Comparison of ENCODE assay signal across 11 cellular contexts in the genomic region with DNA sequence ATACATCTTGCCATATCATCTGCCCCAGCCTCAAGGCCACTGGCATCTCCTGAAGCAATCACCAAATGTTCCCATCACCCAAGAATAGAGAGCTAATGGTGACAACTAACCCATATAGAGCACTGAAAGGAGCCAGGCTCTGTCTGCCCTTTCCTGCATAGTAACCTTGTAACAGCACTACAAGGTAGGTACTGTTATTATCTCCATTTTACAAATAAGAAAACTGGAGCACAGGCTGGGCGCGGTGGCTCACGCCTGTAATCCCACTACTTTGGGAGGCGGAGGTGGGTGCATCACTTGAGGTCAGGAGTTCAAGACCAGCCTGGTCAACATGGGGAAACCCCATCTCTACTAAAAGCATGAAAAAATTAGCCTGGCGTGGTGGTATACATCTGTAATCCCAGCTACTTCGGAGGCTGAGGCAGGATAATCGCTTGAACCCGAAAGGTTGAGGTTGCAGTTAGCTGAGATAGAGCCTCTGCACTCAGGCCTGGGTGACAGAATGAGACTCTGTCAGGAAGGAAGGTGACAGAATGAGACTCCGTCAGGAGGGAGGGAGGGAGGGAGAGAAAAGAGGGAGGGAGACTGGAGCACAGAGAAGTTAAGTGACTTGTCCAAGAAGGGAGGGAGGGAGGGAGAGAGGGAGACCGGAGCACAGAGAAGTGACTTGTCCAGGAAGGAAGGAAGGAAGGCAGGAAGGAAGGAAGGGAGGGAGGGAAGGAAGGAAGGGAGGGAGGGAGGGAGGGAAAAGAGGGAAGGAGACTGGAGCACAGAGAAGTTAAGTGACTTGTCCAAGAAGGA. TPM values are rescaled to one million over a fixed set of nuclear protein-coding genes. Genes with fewer than 3 reads are reported as not detected.
DNase-seq lines count a peak whose midpoint lies in the region; ATAC-seq and TF ChIP-seq lines count a peak whose summit lies in the region.
"Had no signal": no experiment of that assay in that cellular context is flagged by ENCODE, and none has a peak within 500 bp of the region (broad histone marks: within the 10 kb centered on the region; RNA-seq: fewer than 3 reads in every experiment).

No MANE protein-coding gene starts in this region.

- CTCF ChIA-PET in activated CD8-positive, alpha-beta memory T cell treated with anti-CD3 and anti-CD28 coated beads, Interleukin-2, amount 10 ng/mL, durations not matched to agents 7 days and 5 days (lab: Charles Lee), result no interaction called here

- TF ChIP-seq CTCF in GM12865 (IDR thresholded peaks at IDR 0.05; ENCODE audit: insufficient read depth, low read depth, low read length, missing control alignments) (no peak), OCI-LY1 (IDR thresholded peaks at IDR 0.05; ENCODE audit: low read length) (no peak), sigmoid colon (IDR thresholded peaks at IDR 0.05) (no peak)

- H3K27me3 ChIP-seq in OCI-LY1 (ENCODE audit: insufficient read depth, low read length) (no peaks in the 10 kb centered on the region), sigmoid colon (no peaks in the 10 kb centered on the region)

- H3K4me3 ChIP-seq in GM12865 (ENCODE audit: low read depth, low read length) (peak overlapping the region; percentile 92), OCI-LY1 (ENCODE audit: low read depth, low read length, poor library complexity, severe bottlenecking) (peak overlapping the region; percentile 68), sigmoid colon (no peak overlapping the region)

- TF ChIP-seq POLR2A in sigmoid colon (IDR thresholded peaks at IDR 0.05), result no peak

- H3K9me2 ChIP-seq in OCI-LY1 (ENCODE audit: low read depth, low read length), result no peaks in the 10 kb centered on the region

- H3F3A ChIP-seq in OCI-LY1 (ENCODE audit: insufficient read depth, low read length), result no peaks in the 10 kb centered on the region; the same call in 1 of the 2 replicates

- H3K27ac Mint-ChIP-seq in central memory CD8-positive, alpha-beta T cell (ENCODE audit: low read depth), result no peak overlapping the region
- no peak overlapping the region for H3K27ac Mint-ChIP-seq in activated CD8-positive, alpha-beta memory T cell treated with anti-CD3 and anti-CD28 coated beads, Interleukin-2, amount 10 ng/mL, durations not matched to agents 7 days and 5 days

- H2AFZ ChIP-seq in OCI-LY1 (ENCODE audit: low read length), result no peak overlapping the region
- H2AFZ ChIP-seq: parathyroid adenoma had no signal

- H3K27ac ChIP-seq in OCI-LY1 (ENCODE audit: low read depth, low read length, poor library complexity, severe bottlenecking) (no peak overlapping the region), sigmoid colon (peak overlapping the region in 3 of 4 donors; percentile 2 to 73 (median 69))
- H3K27ac ChIP-seq: parathyroid adenoma had no signal

- no peaks in the 10 kb centered on the region for H3K9me3 Mint-ChIP-seq in central memory CD8-positive, alpha-beta T cell
- no peaks in the 10 kb centered on the region for H3K9me3 Mint-ChIP-seq in activated CD8-positive, alpha-beta memory T cell treated with anti-CD3 and anti-CD28 coated beads, Interleukin-2, amount 10 ng/mL, durations not matched to agents 7 days and 5 days (ENCODE audit: low read depth)

- WGBS in sigmoid colon, 2 donors, result 57 to 77% methylated on average over 10 of the region's 10 CpGs

- peaks cover 6% of the 10 kb centered on the region; the same call in 1 of the 2 replicates for H3K36me3 ChIP-seq in OCI-LY1 (ENCODE audit: insufficient read depth, low read length)
- no peaks in the 10 kb centered on the region for H3K36me3 ChIP-seq in sigmoid colon

- intact Hi-C loops in sigmoid colon (cut with DNase I), result no loop called here

- H3K79me2 ChIP-seq in OCI-LY1 (ENCODE audit: insufficient read depth, low read length), result peaks cover 43% of the 10 kb centered on the region
- H3K79me2 ChIP-seq: parathyroid adenoma had no signal

- H3K4me1 ChIP-seq in OCI-LY1 (ENCODE audit: insufficient read depth, low read length, severe bottlenecking) (peaks cover 23% of the 10 kb centered on the region), sigmoid colon (peaks cover 0 to 23% (median 13%) of the 10 kb centered on the region in 4 donors)
- H3K4me1 ChIP-seq: parathyroid adenoma had no signal

- H3K9me3 ChIP-seq in OCI-LY1 (ENCODE audit: low read length) (no peaks in the 10 kb centered on the region), sigmoid colon (no peaks in the 10 kb centered on the region)

- no peak overlapping the region for H3K9ac ChIP-seq in OCI-LY1 (ENCODE audit: low read length)
- H3K9ac ChIP-seq: parathyroid adenoma had no signal

- H3K27me3 Mint-ChIP-seq in central memory CD8-positive, alpha-beta T cell, result no peaks in the 10 kb centered on the region
- H3K27me3 Mint-ChIP-seq in activated CD8-positive, alpha-beta memory T cell treated with anti-CD3 and anti-CD28 coated beads, Interleukin-2, amount 10 ng/mL, durations not matched to agents 7 days and 5 days, result no peaks in the 10 kb centered on the region

- no peak for TF ChIP-seq EP300 in sigmoid colon (IDR thresholded peaks at IDR 0.05)

- H3K36me3 Mint-ChIP-seq in central memory CD8-positive, alpha-beta T cell (ENCODE audit: insufficient read depth), result peaks cover 5% of the 10 kb centered on the region
- peaks cover 5% of the 10 kb centered on the region for H3K36me3 Mint-ChIP-seq in activated CD8-positive, alpha-beta memory T cell treated with anti-CD3 and anti-CD28 coated beads, Interleukin-2, amount 10 ng/mL, durations not matched to agents 7 days and 5 days

- no peak for ATAC-seq in central memory CD8-positive, alpha-beta T cell (replicated peaks; ENCODE audit: extremely low read depth, poor library complexity, severe bottlenecking)
- ATAC-seq in activated CD8-positive, alpha-beta memory T cell treated with anti-CD3 and anti-CD28 coated beads, Interleukin-2, amount 10 ng/mL, durations not matched to agents 7 days and 5 days, result no peak

- H3K4me3 Mint-ChIP-seq in central memory CD8-positive, alpha-beta T cell, result peak overlapping the region; percentile 96
- no peak overlapping the region for H3K4me3 Mint-ChIP-seq in activated CD8-positive, alpha-beta memory T cell treated with anti-CD3 and anti-CD28 coated beads, Interleukin-2, amount 10 ng/mL, durations not matched to agents 7 days and 5 days

- H4K20me1 ChIP-seq in OCI-LY1 (ENCODE audit: insufficient read depth, low read length), result no peaks in the 10 kb centered on the region

- H3K4me2 ChIP-seq in OCI-LY1 (ENCODE audit: low read length), result peak overlapping the region; percentile 82

- DNase-seq in GM12865 (ENCODE audit: low read depth), result peak; percentile 10
- no peak for DNase-seq in central memory CD8-positive, alpha-beta T cell (ENCODE audit: low spot score in 2 of 2)
- no peak for DNase-seq in sigmoid colon
- no peak for DNase-seq in NCI-H2107 (lab: John Stamatoyannopoulos, UW)
- DNase-seq in COR-L47 (lab: John Stamatoyannopoulos, UW), result no peak
- DNase-seq in activated CD8-positive, alpha-beta memory T cell treated with anti-CD3 and anti-CD28 coated beads, Interleukin-2, amount 10 ng/mL, durations not matched to agents 7 days and 5 days, result no peak
- DNase-seq: activated CD4-positive, alpha-beta T cell treated with anti-CD3 and anti-CD28 coated beads, Interleukin-2, amount 50 U/mL, for 1 hour; kidney glomerular epithelial cell; OCI-M1 had no signal

- peaks cover 48% of the 10 kb centered on the region for H3K4me1 Mint-ChIP-seq in central memory CD8-positive, alpha-beta T cell
- peaks cover 22% of the 10 kb centered on the region for H3K4me1 Mint-ChIP-seq in activated CD8-positive, alpha-beta memory T cell treated with anti-CD3 and anti-CD28 coated beads, Interleukin-2, amount 10 ng/mL, durations not matched to agents 7 days and 5 days

RNA-seq across cellular contexts. Expression of a gene that starts 2.2 kb away (rescaled TPM):
- 1 to 10 TPM in 3 of 4 donors, under 1 TPM in 1; 0.83 to 9.3 (median 3.7) TPM for total RNA-seq in sigmoid colon
- polyA plus RNA-seq in sigmoid colon, result 10 to 100 TPM in 1 of 3 donors, 1 to 10 TPM in 2; 3.7 to 15.4 (median 6.0) TPM
- total RNA-seq in activated CD8-positive, alpha-beta memory T cell treated with anti-CD3 and anti-CD28 coated beads, Interleukin-2, amount 10 ng/mL, durations not matched to agents 7 days and 5 days, result 10 to 100 TPM in 1 of 2 experiments, 1 to 10 TPM in 1; 9.8 to 26.2 TPM

Comparison
In these comparisons a context has a peak if more than half of its experiments do, and no peak if none do; other contexts are left out.
1. H3K4me3 ChIP-seq: peak in GM12865 (single experiment) and OCI-LY1 (single experiment); none in sigmoid colon (0 of 4).